In genomic region chr1:159338018-159338417, GRCh38 we compare ENCODE assay signal across 35 cellular contexts. TPM values are rescaled to one million over a fixed set of nuclear protein-coding genes. Genes with fewer than 3 reads are reported as not detected.
"Had no signal": no experiment of that assay in that cellular context is flagged by ENCODE, and none has a peak within 500 bp of the region (broad histone marks: within the 10 kb centered on the region; RNA-seq: fewer than 3 reads in every experiment).

No MANE protein-coding gene starts in this region.

- H3K4me2 ChIP-seq: PC-9 had no signal

- H3K4me3 Mint-ChIP-seq: activated CD4-positive, alpha-beta T cell treated with anti-CD3 and anti-CD28 coated beads, Interleukin-2, amount 10 ng/mL, durations not matched to agents 24 days and 14 days; activated CD8-positive, alpha-beta T cell treated with anti-CD3 and anti-CD28 coated beads for 36 hours; activated naive CD4-positive, alpha-beta T cell treated with anti-CD3 and anti-CD28 coated beads, Interleukin-2, amount 50 U/mL, for 24 hours; activated naive CD8-positive, alpha-beta T cell treated with anti-CD3 and anti-CD28 coated beads, Interleukin-2, amount 10 ng/mL, durations not matched to agents 7 days and 5 days; activated T-cell treated with anti-CD3 and anti-CD28 coated beads, Interleukin-2, amount 50 U/mL, for 72 hours; activated T-helper 17 cell treated with anti-CD3 and anti-CD28 coated beads, Interleukin-2, amount 50 U/mL, for 72 hours had no signal

- H3K27ac Mint-ChIP-seq: activated CD4-positive, alpha-beta T cell treated with anti-CD3 and anti-CD28 coated beads, Interleukin-2, amount 10 ng/mL, durations not matched to agents 24 days and 14 days; activated CD8-positive, alpha-beta T cell treated with anti-CD3 and anti-CD28 coated beads for 36 hours; activated naive CD4-positive, alpha-beta T cell treated with anti-CD3 and anti-CD28 coated beads, Interleukin-2, amount 50 U/mL, for 24 hours; activated naive CD8-positive, alpha-beta T cell treated with anti-CD3 and anti-CD28 coated beads, Interleukin-2, amount 10 ng/mL, durations not matched to agents 7 days and 5 days; activated T-cell treated with anti-CD3 and anti-CD28 coated beads, Interleukin-2, amount 50 U/mL, for 72 hours; activated T-helper 17 cell treated with anti-CD3 and anti-CD28 coated beads, Interleukin-2, amount 50 U/mL, for 72 hours had no signal

- DNase-seq: activated CD4-positive, alpha-beta T cell treated with anti-CD3 and anti-CD28 coated beads, Interleukin-2, amount 10 ng/mL, durations not matched to agents 24 days and 14 days; activated CD4-positive, alpha-beta T cell treated with anti-CD3 and anti-CD28 coated beads, Interleukin-2, amount 50 U/mL, for 4 hours; activated CD8-positive, alpha-beta T cell treated with anti-CD3 and anti-CD28 coated beads for 36 hours; activated gamma-delta T cell; activated naive CD4-positive, alpha-beta T cell treated with Interleukin-2 at 50 U/mL for 16 hours; activated naive CD8-positive, alpha-beta T cell treated with anti-CD3 and anti-CD28 coated beads, Interleukin-2, amount 10 ng/mL, durations not matched to agents 7 days and 5 days; activated T-cell treated with anti-CD3 and anti-CD28 coated beads, Interleukin-2, amount 50 U/mL, for 1 hour; activated T-cell treated with anti-CD3 and anti-CD28 coated beads, Interleukin-2, amount 50 U/mL, for 72 hours; amygdala; Kasumi-1; KG1; MM.1S; MV-4-11; NCI-H1092; NCI-H1417; NCI-H146; NCI-H187; NCI-H2029 treated with DMSO at 0.1 percent for 48 hours; NCI-H2107; NCI-H2171; NCI-H446; NCI-H510A treated with DMSO at 0.1 percent for 48 hours; NCI-H526 treated with DMSO at 0.1 percent for 48 hours; NCI-H82; PC-9; T1000; WERI-Rb-1 had no signal

- H3K27ac ChIP-seq: ascending aorta, PC-9, RWPE1, WERI-Rb-1 had no signal

- H3K27me3 ChIP-seq: ascending aorta had no signal

- H2AFZ ChIP-seq: PC-9 had no signal

- H3K9me3 ChIP-seq: ascending aorta had no signal

- H3K36me3 Mint-ChIP-seq: activated naive CD4-positive, alpha-beta T cell treated with anti-CD3 and anti-CD28 coated beads, Interleukin-2, amount 50 U/mL, for 24 hours; activated naive CD8-positive, alpha-beta T cell treated with anti-CD3 and anti-CD28 coated beads, Interleukin-2, amount 10 ng/mL, durations not matched to agents 7 days and 5 days had no signal

- H3K4me1 Mint-ChIP-seq: activated CD4-positive, alpha-beta T cell treated with anti-CD3 and anti-CD28 coated beads, Interleukin-2, amount 10 ng/mL, durations not matched to agents 24 days and 14 days; activated naive CD4-positive, alpha-beta T cell treated with anti-CD3 and anti-CD28 coated beads, Interleukin-2, amount 50 U/mL, for 24 hours; activated naive CD8-positive, alpha-beta T cell treated with anti-CD3 and anti-CD28 coated beads, Interleukin-2, amount 10 ng/mL, durations not matched to agents 7 days and 5 days; activated T-helper 17 cell treated with anti-CD3 and anti-CD28 coated beads, Interleukin-2, amount 50 U/mL, for 72 hours had no signal

- H3K4me1 ChIP-seq: ascending aorta had no signal

- H3K36me3 ChIP-seq: ascending aorta, WERI-Rb-1 had no signal

- ATAC-seq: activated CD8-positive, alpha-beta T cell treated with anti-CD3 and anti-CD28 coated beads for 36 hours; activated T-cell treated with anti-CD3 and anti-CD28 coated beads, Interleukin-2, amount 50 U/mL, for 72 hours; activated T-helper 17 cell treated with anti-CD3 and anti-CD28 coated beads, Interleukin-2, amount 50 U/mL, for 72 hours; Right ventricle myocardium inferior had no signal

- H3K4me3 ChIP-seq: ascending aorta, PC-9 had no signal

- H3K9me3 Mint-ChIP-seq: activated CD4-positive, alpha-beta T cell treated with anti-CD3 and anti-CD28 coated beads, Interleukin-2, amount 10 ng/mL, durations not matched to agents 24 days and 14 days; activated CD8-positive, alpha-beta T cell treated with anti-CD3 and anti-CD28 coated beads for 36 hours; activated naive CD8-positive, alpha-beta T cell treated with anti-CD3 and anti-CD28 coated beads, Interleukin-2, amount 10 ng/mL, durations not matched to agents 7 days and 5 days; activated T-cell treated with anti-CD3 and anti-CD28 coated beads, Interleukin-2, amount 50 U/mL, for 72 hours; activated T-helper 17 cell treated with anti-CD3 and anti-CD28 coated beads, Interleukin-2, amount 50 U/mL, for 72 hours had no signal

- H3K27me3 Mint-ChIP-seq: activated CD4-positive, alpha-beta T cell treated with anti-CD3 and anti-CD28 coated beads, Interleukin-2, amount 10 ng/mL, durations not matched to agents 24 days and 14 days had no signal

RNA-seq across cellular contexts. Expression of gene FCER1A, which starts 35.9 kb away (rescaled TPM):
- total RNA-seq: activated CD4-positive, alpha-beta T cell treated with anti-CD3 and anti-CD28 coated beads, Interleukin-2, amount 10 ng/mL, durations not matched to agents 24 days and 14 days; activated CD8-positive, alpha-beta memory T cell treated with anti-CD3 and anti-CD28 coated beads for 36 hours; activated CD8-positive, alpha-beta T cell treated with anti-CD3 and anti-CD28 coated beads for 36 hours; activated naive CD8-positive, alpha-beta T cell treated with anti-CD3 and anti-CD28 coated beads, Interleukin-2, amount 10 ng/mL, durations not matched to agents 7 days and 5 days; activated T-cell treated with anti-CD3 and anti-CD28 coated beads, Interleukin-2, amount 50 U/mL, for 72 hours; activated T-helper 17 cell treated with anti-CD3 and anti-CD28 coated beads, Interleukin-2, amount 50 U/mL, for 72 hours; ascending aorta; PC-9; T-helper 1 cell treated with Interleukin-12 subunit alpha and Interleukin-12 subunit beta and Interleukin-4 antibody, amounts not matched to agents 30 ng/mL and 1 ng/mL, for 36 hours; T-helper 2 cell treated with Interferon-gamma antibody and Interleukin-4, amounts not matched to agents 100 ng/mL and 5 ng/mL, for 36 hours had no signal
